35 cellular contexts compared by ENCODE assay signal in the genomic region with DNA sequence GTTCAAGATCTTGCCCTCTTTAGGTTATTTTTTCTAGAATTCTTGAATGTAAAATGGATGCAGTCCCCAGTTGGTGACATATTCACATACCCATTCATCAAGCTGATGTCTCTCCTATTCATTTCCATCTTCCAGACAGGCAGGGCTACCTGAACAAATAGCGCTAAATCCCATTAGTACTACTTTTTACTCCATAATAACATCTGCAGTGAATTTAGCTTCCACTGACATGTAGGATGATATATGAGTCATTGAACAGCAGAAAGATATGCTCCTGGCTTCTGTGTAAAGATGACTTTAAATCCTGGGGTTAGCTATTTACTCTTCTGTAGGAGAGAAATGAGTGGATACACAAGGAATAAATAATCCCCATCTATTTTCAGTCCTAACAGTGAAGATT.
A peak's percentile ranks its signal among the peaks of the same experiment; 100 is the strongest.
DNase-seq lines count a peak whose midpoint lies in the region; ATAC-seq, FAIRE-seq and TF ChIP-seq lines count a peak whose summit lies in the region.
"Had no signal": no experiment of that assay in that cellular context is flagged by ENCODE, and none has a peak within 500 bp of the region (broad histone marks: within the 10 kb centered on the region; RNA-seq: fewer than 3 reads in every experiment).

No MANE protein-coding gene starts in this region.

- in situ Hi-C loops in GM23248 (cut with MboI) = no loop called here

- DNase-seq in GM23248 = peak; percentile 39
- DNase-seq in NCI-H2227 treated with DMSO at 0.1 percent for 48 hours (lab: John Stamatoyannopoulos, UW) = peak; percentile 63
- DNase-seq in choroid plexus epithelial cell (ENCODE audit: low read depth) = peak; percentile 60
- peak in 1 of 2 donors; percentile 26 for DNase-seq in foreskin keratinocyte
- DNase-seq in stimulated activated CD4-positive, alpha-beta T cell treated with anti-CD3 and anti-CD28 coated beads, Interleukin-2, amount 100 ng/mL, for 24 hours = no peak
- no peak for DNase-seq in right atrium auricular region (ENCODE audit: low spot score)
- no peak for DNase-seq in D721Med (ENCODE audit: insufficient read length, low spot score)
- DNase-seq: activated CD4-positive, alpha-beta T cell treated with anti-CD3 and anti-CD28 coated beads, Interleukin-2, amount 50 U/mL, for 1 hour; activated gamma-delta T cell; activated naive CD8-positive, alpha-beta T cell treated with anti-CD3 and anti-CD28 coated beads for 36 hours; activated T-cell treated with anti-CD3 and anti-CD28 coated beads, Interleukin-2, amount 50 U/mL, for 24 hours; central memory CD4-positive, alpha-beta T cell; COR-L47; DMS53; endodermal cell; GF-D8; kidney; NCI-H1048; NCI-H187 treated with DMSO at 0.1 percent for 48 hours; NCI-H345; NCI-H774; posterior cingulate gyrus; right cardiac atrium; stimulated activated naive CD4-positive, alpha-beta T cell treated with Interleukin-2 at 50 U/mL for 16 hours; upper lobe of right lung had no signal

- ATAC-seq in foreskin keratinocyte (peak; percentile 28), GM19455 (IDR thresholded peaks at IDR 0.05; ENCODE audit: unreplicated experiment) (no peak)
- ATAC-seq: GM23338, right cardiac atrium, upper lobe of right lung, WTC11 had no signal

- no peak for TF ChIP-seq CTCF in choroid plexus epithelial cell (conservative IDR thresholded peaks at IDR 0.05; ENCODE audit: low read depth, low read length)
- no peak for TF ChIP-seq CTCF in foreskin keratinocyte (conservative IDR thresholded peaks at IDR 0.05)
- no peak for TF ChIP-seq CTCF in right atrium auricular region (IDR thresholded peaks at IDR 0.05)
- no peak for TF ChIP-seq CTCF in D721Med (IDR thresholded peaks at IDR 0.05; ENCODE audit: insufficient read depth, missing control alignments)

- H3K4me3 ChIP-seq in GM23248 (no peak overlapping the region), choroid plexus epithelial cell (ENCODE audit: low read depth, low read length) (no peak overlapping the region), right atrium auricular region (no peak overlapping the region)
- H3K4me3 ChIP-seq: ascending aorta, esophagus muscularis mucosa, GM23338, smooth muscle cell, suprapubic skin, upper lobe of right lung had no signal

- H3F3A ChIP-seq in GM23248 (ENCODE audit: insufficient read depth) = peaks cover 22% of the 10 kb centered on the region; the same call in 1 of the 2 replicates

- H3K4me2 ChIP-seq in GM23248 (ENCODE audit: unreplicated experiment) = no peak overlapping the region
- H3K4me2 ChIP-seq: GM23338, smooth muscle cell had no signal

- WGBS in GM23248 (ENCODE audit: low coverage in 1 of 2, low lambda C conversion rate in 2 of 2, missing lambda C conversion rate in 2 of 2), 2 experiments = 57 to 61% methylated on average over 1 of the region's 1 CpG

- no peak overlapping the region for H2AFZ ChIP-seq in GM23248
- H2AFZ ChIP-seq: GM23338 had no signal

- H3K27ac ChIP-seq in GM23248 (no peak overlapping the region), foreskin keratinocyte (peak overlapping the region; percentile 40), right atrium auricular region (no peak overlapping the region)
- H3K27ac ChIP-seq: ascending aorta, C4-2B, esophagus muscularis mucosa, neutrophil, RWPE1, suprapubic skin, upper lobe of right lung had no signal

- H3K4me1 ChIP-seq in GM23248 (ENCODE audit: insufficient read depth) (peaks cover 11% of the 10 kb centered on the region), foreskin keratinocyte (peaks cover 22% of the 10 kb centered on the region), right atrium auricular region (no peaks in the 10 kb centered on the region)
- H3K4me1 ChIP-seq: ascending aorta, upper lobe of right lung had no signal

- H3K9me3 ChIP-seq in GM23248 (ENCODE audit: low read depth) (no peaks in the 10 kb centered on the region), right atrium auricular region (no peaks in the 10 kb centered on the region)
- H3K9me3 ChIP-seq: ascending aorta, esophagus muscularis mucosa, neutrophil, upper lobe of right lung had no signal

- H3K27me3 ChIP-seq in GM23248 (replicated peaks; ENCODE audit: insufficient read depth) (no peaks in the 10 kb centered on the region), foreskin keratinocyte (no peaks in the 10 kb centered on the region), right atrium auricular region (no peaks in the 10 kb centered on the region)
- H3K27me3 ChIP-seq: ascending aorta, esophagus muscularis mucosa, neutrophil, suprapubic skin, upper lobe of right lung had no signal

- no peaks in the 10 kb centered on the region for H3K9me2 ChIP-seq in GM23248 (ENCODE audit: insufficient read depth)

- FAIRE-seq in D721Med (lab: Jason Lieb, UNC) = no peak
- FAIRE-seq: kidney had no signal

- no peak overlapping the region for H3K9ac ChIP-seq in GM23248

- H3K36me3 ChIP-seq in GM23248 (ENCODE audit: low read depth) (no peaks in the 10 kb centered on the region), right atrium auricular region (no peaks in the 10 kb centered on the region)
- H3K36me3 ChIP-seq: ascending aorta, esophagus muscularis mucosa, neutrophil, suprapubic skin, upper lobe of right lung had no signal

- no peaks in the 10 kb centered on the region for H3K79me2 ChIP-seq in GM23248 (ENCODE audit: insufficient read depth)

- H4K20me1 ChIP-seq in GM23248 (ENCODE audit: insufficient read depth) = no peaks in the 10 kb centered on the region

Comparison
In these comparisons a context has a peak if more than half of its experiments do, and no peak if none do; other contexts are left out.
1. DNase-seq: peak in GM23248 (single experiment), NCI-H2227 treated with DMSO at 0.1 percent for 48 hours (single experiment) and choroid plexus epithelial cell (single experiment); none in stimulated activated CD4-positive, alpha-beta T cell treated with anti-CD3 and anti-CD28 coated beads, Interleukin-2, amount 100 ng/mL, for 24 hours (0 of 2), right atrium auricular region (single experiment) and D721Med (single experiment).